ENCODE assay signal across 8 cellular contexts in the genomic region with DNA sequence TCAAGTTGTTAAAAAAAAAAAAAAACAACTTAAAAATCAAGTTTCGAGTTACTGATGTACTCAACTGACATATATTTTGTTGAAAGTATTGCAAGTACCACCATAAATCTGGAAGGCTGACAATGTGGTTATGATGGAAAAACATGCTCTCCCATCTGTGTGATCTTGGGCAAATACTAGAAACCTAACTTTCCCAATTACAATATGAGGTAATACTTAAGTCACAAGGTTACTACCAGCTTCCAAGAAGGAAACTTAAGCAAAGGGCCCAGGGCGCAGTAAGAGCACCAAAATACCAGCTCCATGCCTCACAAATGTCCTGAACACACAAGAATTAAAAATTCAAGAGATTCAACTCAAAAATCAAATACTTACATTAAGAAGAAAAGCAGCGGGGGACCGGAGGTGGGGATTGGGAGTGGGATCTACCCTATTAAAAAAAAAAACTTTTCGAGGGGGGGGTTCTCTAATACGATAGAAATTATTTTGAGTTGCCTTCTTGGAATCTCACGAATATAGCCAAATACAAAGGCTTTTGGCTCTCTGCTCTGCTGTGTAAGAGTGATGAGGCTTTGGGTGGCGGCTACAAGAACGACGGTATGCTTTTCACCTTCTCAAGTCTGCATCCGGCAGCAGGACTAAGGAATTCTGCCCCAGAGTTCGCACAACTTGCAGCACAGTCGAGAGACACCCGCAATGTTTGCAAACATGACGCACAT. TPM values are rescaled to one million over a fixed set of nuclear protein-coding genes. Genes with fewer than 3 reads are reported as not detected.
DNase-seq lines count a peak whose midpoint lies in the region; ATAC-seq and TF ChIP-seq lines count a peak whose summit lies in the region.

No MANE protein-coding gene starts in this region.

- in situ Hi-C loops in gastrocnemius medialis (cut with MboI; ENCODE audit: low sequenced_read_pairs in 4 of 4), result no loop called here

- H3K27me3 ChIP-seq in AG04450 (ENCODE audit: control insufficient read depth, insufficient read depth, low read length), result no peaks in the 10 kb centered on the region
- H3K27me3 ChIP-seq in gastrocnemius medialis, result no peaks in the 10 kb centered on the region

- peak overlapping the region; percentile 79 for H3K4me3 ChIP-seq in AG04450 (ENCODE audit: low read depth, low read length)
- H3K4me3 ChIP-seq in GM12864 (ENCODE audit: low read depth, low read length), result peak overlapping the region; percentile 75
- peak overlapping the region; percentile 65 to 95 (median 80) for H3K4me3 ChIP-seq in gastrocnemius medialis

- peaks cover 28 to 30% of the 10 kb centered on the region in 2 donors for H3K4me1 ChIP-seq in gastrocnemius medialis

- POLR2A ChIA-PET in AG04450 (lab: Yijun Ruan, JAX), result interaction anchor here (0.7 to 1.2 kb wide), 7 partner anchors 8 to 109 kb away, joined by 4 to 11 read pairs (median 5); no protein-coding TSS in a partner anchor

- no peak for TF ChIP-seq CTCF in AG04450 (IDR thresholded peaks at IDR 0.05; ENCODE audit: low read depth, low read length)
- no peak for TF ChIP-seq CTCF in GM12864 (IDR thresholded peaks at IDR 0.05; ENCODE audit: low read depth, low read length, missing control alignments)
- no peak for TF ChIP-seq CTCF in gastrocnemius medialis (IDR thresholded peaks at IDR 0.05 in 4 of 5, conservative IDR thresholded peaks at IDR 0.05 in 1 of 5)

- peak; percentile 47 to 57 for TF ChIP-seq POLR2A in gastrocnemius medialis (IDR thresholded peaks at IDR 0.05)

- intact Hi-C loops in gastrocnemius medialis (cut with DNase I; ENCODE audit: low total_unique reads), result loop anchor here (1.0 to 5.0 kb wide), 4 partner anchors 72 to 435 kb away; partner anchors contain the start of genes MAP4K5 and SOS2

- no peaks in the 10 kb centered on the region for H3K9me3 ChIP-seq in AG04450 (ENCODE audit: control insufficient read depth, insufficient read depth, low read length)
- no peaks in the 10 kb centered on the region for H3K9me3 ChIP-seq in gastrocnemius medialis

- no peak for DNase-seq in AG04450 (ENCODE audit: low read depth, low spot score)
- DNase-seq in GM12864 (ENCODE audit: low read depth), result no peak
- DNase-seq in NCI-H82 treated with DMSO at 0.1 percent for 48 hours (lab: John Stamatoyannopoulos, UW; ENCODE audit: unreplicated experiment), result peak; percentile 4
- DNase-seq in iPS DF 19.7 (ENCODE audit: low read depth, low spot score), result peak; percentile 40
- peak; percentile 9 to 36 for DNase-seq in gastrocnemius medialis
- no peak for DNase-seq in NCI-H2196 treated with DMSO at 0.1 percent for 48 hours (lab: John Stamatoyannopoulos, UW; ENCODE audit: unreplicated experiment)

- peaks cover 0 to 11% of the 10 kb centered on the region in 2 donors for H3K36me3 ChIP-seq in gastrocnemius medialis

- peak overlapping the region; percentile 59 for H3K27ac ChIP-seq in AG04450 (ENCODE audit: low read depth, low read length)
- peak overlapping the region; percentile 19 for H3K27ac ChIP-seq in angular gyrus (ENCODE audit: low read depth, low read length)
- H3K27ac ChIP-seq in gastrocnemius medialis, result peak overlapping the region; percentile 89 to 97 (median 96)

- CTCF ChIA-PET in AG04450 (lab: Charles Lee), result interaction anchor here (0.6 to 1.3 kb wide), 9 partner anchors 36 to 288 kb away, joined by 3 to 12 read pairs (median 4); no protein-coding TSS in a partner anchor

- ATAC-seq in gastrocnemius medialis (peak; percentile 59 to 60), GM21737 (IDR thresholded peaks at IDR 0.05; ENCODE audit: unreplicated experiment) (no peak)

RNA-seq across cellular contexts. Expression of gene SAV1, which starts 1.2 kb away (rescaled TPM):
- polyA plus RNA-seq in AG04450 (2011; rRNA removed), result 27.6 and 33.8 TPM in 2 replicates
- 14.3 and 21.4 TPM in 2 replicates for polyA minus RNA-seq in AG04450 (2011; rRNA and poly(A)+ RNA removed)
- total RNA-seq in gastrocnemius medialis, result 10 to 100 TPM; 18.3 to 68.7 (median 36.8) TPM

Comparison
In these comparisons a context has a peak if more than half of its experiments do, and no peak if none do; other contexts are left out.
1. DNase-seq: peak in NCI-H82 treated with DMSO at 0.1 percent for 48 hours (single experiment), iPS DF 19.7 (single experiment) and gastrocnemius medialis (2 of 2); none in AG04450 (single experiment), GM12864 (single experiment) and NCI-H2196 treated with DMSO at 0.1 percent for 48 hours (single experiment).
2. H3K27ac ChIP-seq: peak in every context shown above with its lines; median percentile 96 in gastrocnemius medialis; 59 in AG04450; 19 in angular gyrus.
3. Peak in every context shown above with its lines, with median percentiles within 50 percentile points of each other: H3K4me3 ChIP-seq.